ENCODE assay signal across 19 cellular contexts in the genomic region with DNA sequence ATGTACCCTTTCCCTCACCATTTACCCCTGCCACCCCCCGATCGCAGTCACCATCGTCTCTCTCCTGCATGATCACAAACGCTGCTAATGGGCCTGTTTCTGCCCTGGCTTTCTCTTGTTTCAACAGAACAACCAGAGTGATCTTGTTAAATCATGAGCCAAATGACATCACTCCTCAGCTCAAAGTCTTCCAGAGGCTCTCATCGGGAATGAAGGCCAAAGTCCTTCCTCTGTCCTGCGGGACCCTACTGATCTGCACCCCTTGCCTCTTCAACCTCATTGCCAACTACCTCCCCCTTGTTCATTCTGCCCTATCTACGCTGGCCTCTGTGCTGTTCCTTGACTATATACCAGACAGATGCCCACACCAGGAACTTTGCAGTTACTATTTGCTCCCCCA. TPM values are rescaled to one million over a fixed set of nuclear protein-coding genes. Genes with fewer than 3 reads are reported as not detected.
DNase-seq lines count a peak whose midpoint lies in the region; ATAC-seq and TF ChIP-seq lines count a peak whose summit lies in the region.
"Had no signal": no experiment of that assay in that cellular context is flagged by ENCODE, and none has a peak within 500 bp of the region (broad histone marks: within the 10 kb centered on the region; RNA-seq: fewer than 3 reads in every experiment).

No MANE protein-coding gene starts in this region.

- no peak overlapping the region for H3K4me3 ChIP-seq in fibroblast of mammary gland (ENCODE audit: control insufficient read depth, low read depth, low read length)
- H3K4me3 ChIP-seq in mucosa of descending colon = no peak overlapping the region
- no peak overlapping the region for H3K4me3 ChIP-seq in vagina
- H3K4me3 ChIP-seq: BLaER1 treated with 17β-estradiol and CSF1 and Interleukin-3, amounts not matched to agents 10 nM and 100 nM; SJCRH30 had no signal

- intact Hi-C loops in mucosa of descending colon (cut with DNase I, micrococcal nuclease) (no loop called here), vagina (cut with DNase I) (no loop called here)

- ATAC-seq in mucosa of descending colon = peak; percentile 36
- ATAC-seq: Panc1 had no signal

- H3K4me3 Mint-ChIP-seq in T-helper 1 cell treated with Interleukin-12 subunit alpha and Interleukin-12 subunit beta and Interleukin-4 antibody, amounts not matched to agents 30 μg/mL and 1 μg/mL, for 36 hours = no peak overlapping the region
- H3K4me3 Mint-ChIP-seq: CD4-positive, alpha-beta memory T cell had no signal

- H3K36me3 Mint-ChIP-seq in T-helper 1 cell treated with Interleukin-12 subunit alpha and Interleukin-12 subunit beta and Interleukin-4 antibody, amounts not matched to agents 30 μg/mL and 1 μg/mL, for 36 hours (ENCODE audit: low read depth) = peaks cover 7% of the 10 kb centered on the region
- H3K36me3 Mint-ChIP-seq: CD4-positive, alpha-beta memory T cell; IgD-negative memory B cell had no signal

- no peak for TF ChIP-seq POLR2A in vagina (IDR thresholded peaks at IDR 0.05)

- no peaks in the 10 kb centered on the region for H3K36me3 ChIP-seq in mucosa of descending colon (ENCODE audit: low read depth)
- H3K36me3 ChIP-seq in vagina = no peaks in the 10 kb centered on the region
- H3K36me3 ChIP-seq: BLaER1 treated with 17β-estradiol and CSF1 and Interleukin-3, amounts not matched to agents 10 nM and 100 nM; SJCRH30 had no signal

- no peaks in the 10 kb centered on the region for H3K27me3 ChIP-seq in vagina
- H3K27me3 ChIP-seq: BLaER1 treated with 17β-estradiol and CSF1 and Interleukin-3, amounts not matched to agents 10 nM and 100 nM; SJCRH30 had no signal

- DNase-seq in T-helper 1 cell = no peak
- DNase-seq in fibroblast of mammary gland (ENCODE audit: low read depth) = peak; percentile 11
- no peak for DNase-seq in mucosa of descending colon
- no peak for DNase-seq in vagina (ENCODE audit: extremely low spot score in 2 of 2)
- DNase-seq in anterior cingulate cortex (lab: John Stamatoyannopoulos, UW) = no peak
- no peak for DNase-seq in midbrain (lab: John Stamatoyannopoulos, UW)
- no peak for DNase-seq in DMS79 treated with DMSO at 0.1 percent for 48 hours (lab: John Stamatoyannopoulos, UW)
- DNase-seq: CD4-positive, alpha-beta memory T cell; NCI-H1105 treated with DMSO at 0.1 percent for 48 hours; NCI-H2029 treated with DMSO at 0.1 percent for 48 hours; NCI-H226; NCI-H510A treated with DMSO at 0.1 percent for 48 hours; NCI-H774 had no signal

- no peak for TF ChIP-seq CTCF in fibroblast of mammary gland (conservative IDR thresholded peaks at IDR 0.05; ENCODE audit: control insufficient read depth, insufficient read depth, low read depth, low read length)
- no peak for TF ChIP-seq CTCF in mucosa of descending colon (IDR thresholded peaks at IDR 0.05)
- TF ChIP-seq CTCF in vagina (IDR thresholded peaks at IDR 0.05) = no peak

- H3K27ac ChIP-seq in vagina = peak overlapping the region; percentile 53
- H3K27ac ChIP-seq: 22Rv1; BLaER1 treated with 17β-estradiol and CSF1 and Interleukin-3, amounts not matched to agents 10 nM and 100 nM; SJCRH30 had no signal

- peak overlapping the region; percentile 16 for H3K27ac Mint-ChIP-seq in T-helper 1 cell treated with Interleukin-12 subunit alpha and Interleukin-12 subunit beta and Interleukin-4 antibody, amounts not matched to agents 30 μg/mL and 1 μg/mL, for 36 hours
- H3K27ac Mint-ChIP-seq: CD4-positive, alpha-beta memory T cell; IgD-negative memory B cell had no signal

- peaks cover 17% of the 10 kb centered on the region for H3K9me3 ChIP-seq in mucosa of descending colon
- no peaks in the 10 kb centered on the region for H3K9me3 ChIP-seq in vagina

- peaks cover 16% of the 10 kb centered on the region for H3K4me1 Mint-ChIP-seq in T-helper 1 cell treated with Interleukin-12 subunit alpha and Interleukin-12 subunit beta and Interleukin-4 antibody, amounts not matched to agents 30 μg/mL and 1 μg/mL, for 36 hours (ENCODE audit: low read depth)
- H3K4me1 Mint-ChIP-seq: IgD-negative memory B cell had no signal

- no peaks in the 10 kb centered on the region for H3K4me1 ChIP-seq in mucosa of descending colon (ENCODE audit: low read depth)
- peaks cover 23% of the 10 kb centered on the region for H3K4me1 ChIP-seq in vagina
- H3K4me1 ChIP-seq: SJCRH30 had no signal

- peaks cover 9% of the 10 kb centered on the region for H3K9me3 Mint-ChIP-seq in T-helper 1 cell treated with Interleukin-12 subunit alpha and Interleukin-12 subunit beta and Interleukin-4 antibody, amounts not matched to agents 30 μg/mL and 1 μg/mL, for 36 hours
- H3K9me3 Mint-ChIP-seq: CD4-positive, alpha-beta memory T cell had no signal

- no peaks in the 10 kb centered on the region for H3K27me3 Mint-ChIP-seq in T-helper 1 cell treated with Interleukin-12 subunit alpha and Interleukin-12 subunit beta and Interleukin-4 antibody, amounts not matched to agents 30 μg/mL and 1 μg/mL, for 36 hours (ENCODE audit: low read depth)

RNA-seq across cellular contexts. Expression of a gene that starts 39.4 kb away (rescaled TPM):
- total RNA-seq in mucosa of descending colon = 100 to 1,000 TPM in 1 of 3 donors, 10 to 100 TPM in 2; 74.4 to 185 (median 84.4) TPM
- 52.8 TPM for total RNA-seq in vagina
